ENCODE assay signal across 8 cellular contexts in genomic region chr17:42535400-42536047, GRCh38. TPM values are rescaled to one million over a fixed set of nuclear protein-coding genes. Genes with fewer than 3 reads are reported as not detected.
DNase-seq lines count a peak whose midpoint lies in the region; ATAC-seq and TF ChIP-seq lines count a peak whose summit lies in the region.

No MANE protein-coding gene starts in this region.

- peak; percentile 70 for DNase-seq in DMS114 treated with DMSO at 0.1 percent for 48 hours (lab: John Stamatoyannopoulos, UW; ENCODE audit: unreplicated experiment)
- no peak for DNase-seq in ascending aorta (ENCODE audit: low spot score in 2 of 2)
- DNase-seq in tibial nerve (ENCODE audit: low spot score in 2 of 2), result no peak
- DNase-seq in RKO (ENCODE audit: low spot score), result no peak
- no peak for DNase-seq in putamen (ENCODE audit: low spot score)

- H3K9ac ChIP-seq in liver (ENCODE audit: low read depth in 1 of 2, low read length in 2 of 2), result peak overlapping the region; percentile 72 to 96

- 33% methylated on average over 21 of the region's 21 CpGs for WGBS in liver
- WGBS in tibial nerve, 2 donors, result 33 to 34% methylated on average over 20 to 21 of the region's 21 CpGs

- peak overlapping the region; percentile 72 to 79 for H3K4me3 ChIP-seq in ascending aorta
- H3K4me3 ChIP-seq in liver (ENCODE audit: low read depth in 1 of 3, low read length in 3 of 3), result peak overlapping the region; percentile 59 to 80 (median 70)
- H3K4me3 ChIP-seq in tibial nerve, result peak overlapping the region; percentile 41 to 82 (median 58)

- no peaks in the 10 kb centered on the region for H3K27me3 ChIP-seq in ascending aorta
- H3K27me3 ChIP-seq in liver (ENCODE audit: control insufficient read depth in 4 of 4, insufficient read depth in 4 of 4, low read length in 3 of 4), result no peaks in the 10 kb centered on the region
- no peaks in the 10 kb centered on the region for H3K27me3 ChIP-seq in tibial nerve

- ATAC-seq in HG03196 (IDR thresholded peaks at IDR 0.05; ENCODE audit: unreplicated experiment) (peak; percentile 3), GM18867 (IDR thresholded peaks at IDR 0.05; ENCODE audit: unreplicated experiment) (no peak)

- H3K9me3 ChIP-seq in ascending aorta (no peaks in the 10 kb centered on the region), liver (ENCODE audit: control insufficient read depth in 4 of 4, low read length in 3 of 4) (no peaks in the 10 kb centered on the region), tibial nerve (no peaks in the 10 kb centered on the region)

- TF ChIP-seq RAD21 in liver (IDR thresholded peaks at IDR 0.05), result no peak

- TF ChIP-seq EP300 in tibial nerve (IDR thresholded peaks at IDR 0.05), result no peak

- intact Hi-C loops in ascending aorta (cut with DNase I), result loop anchor here (1.0 to 5.0 kb wide), 5 partner anchors 19 to 113 kb away; partner anchors contain the start of genes CAVIN1, COASY and PSMC3IP

- no peak for TF ChIP-seq CTCF in ascending aorta (IDR thresholded peaks at IDR 0.05)
- no peak for TF ChIP-seq CTCF in liver (IDR thresholded peaks at IDR 0.05; ENCODE audit: low read depth, low read length, missing input control)
- TF ChIP-seq CTCF in tibial nerve (IDR thresholded peaks at IDR 0.05), result no peak

- H3K4me1 ChIP-seq in ascending aorta (peaks cover 14 to 25% of the 10 kb centered on the region in 2 donors), liver (ENCODE audit: control insufficient read depth in 4 of 4, insufficient read depth in 4 of 4, low read length in 3 of 4) (peaks cover 12 to 42% (median 33%) of the 10 kb centered on the region in 4 donors), tibial nerve (peaks cover 3 to 33% (median 16%) of the 10 kb centered on the region in 4 donors)

- no peak for TF ChIP-seq POLR2A in tibial nerve (IDR thresholded peaks at IDR 0.05)

- H3K27ac ChIP-seq in ascending aorta, result peak overlapping the region; percentile 89 to 90
- H3K27ac ChIP-seq in liver (ENCODE audit: low read depth in 1 of 2, low read length in 2 of 2), result peak overlapping the region; percentile 91 to 96
- peak overlapping the region; percentile 82 to 96 (median 94) for H3K27ac ChIP-seq in tibial nerve

- peaks cover 12 to 20% of the 10 kb centered on the region in 2 donors for H3K36me3 ChIP-seq in ascending aorta
- H3K36me3 ChIP-seq in liver (ENCODE audit: control insufficient read depth in 4 of 4, insufficient read depth in 3 of 4, low read depth in 1 of 4, low read length in 3 of 4), result peaks cover 0 to 8% (median 6%) of the 10 kb centered on the region in 4 donors
- peaks cover 0 to 28% (median 9%) of the 10 kb centered on the region in 3 donors for H3K36me3 ChIP-seq in tibial nerve

TF ChIP-seq in liver, 16 proteins besides CTCF, POLR2A, EP300 and RAD21:
- no peak for TF ChIP-seq JUND (IDR thresholded peaks at IDR 0.05)
- peak; percentile 21 for TF ChIP-seq SP1 (IDR thresholded peaks at IDR 0.05)
TF ChIP-seq in liver: peak in this region for 1.

RNA-seq across cellular contexts. Expression of gene NAGLU, which starts 0.5 kb away (rescaled TPM):
- total RNA-seq in ascending aorta (94.7 TPM), liver (10 to 100 TPM; 20.5 to 37.4 TPM), tibial nerve (100 to 1,000 TPM in 1 of 4 donors, 10 to 100 TPM in 3; 52.3 to 115 (median 67.3) TPM)
- 10 to 100 TPM; 15.5 to 41.2 TPM for polyA plus RNA-seq in liver

RNA-seq across cellular contexts. Expression of gene HSD17B1, which starts 17.2 kb away (rescaled TPM):
- total RNA-seq in ascending aorta (not detected), liver (1 to 10 TPM in 1 of 2 donors, under 1 TPM in 1; 0.67 to 1.0 TPM), tibial nerve (1 to 10 TPM in 3 of 4 donors, under 1 TPM in 1; 0.78 to 4.4 (median 3.7) TPM)
- 1 to 10 TPM; 1.0 to 1.8 TPM for polyA plus RNA-seq in liver

RNA-seq across cellular contexts. Expression of gene COASY, which starts 26.4 kb away (rescaled TPM):
- total RNA-seq in ascending aorta, result 10.9 TPM
- total RNA-seq in liver, result 10 to 100 TPM; 18.2 to 33.4 TPM
- 10 to 100 TPM; 70.0 to 78.1 TPM for polyA plus RNA-seq in liver
- total RNA-seq in tibial nerve, result 10 to 100 TPM; 22.9 to 33.9 (median 25.5) TPM

RNA-seq across cellular contexts. Expression of gene MLX, which starts 31.4 kb away (rescaled TPM):
- total RNA-seq in ascending aorta (15.8 TPM), liver (10 to 100 TPM; 19.4 to 40.0 TPM), tibial nerve (10 to 100 TPM; 31.8 to 44.4 (median 39.1) TPM)
- 10 to 100 TPM; 29.2 to 35.1 TPM for polyA plus RNA-seq in liver

RNA-seq across cellular contexts. Expression of gene PSMC3IP, which starts 42.0 kb away (rescaled TPM):
- total RNA-seq in ascending aorta (2.9 TPM), liver (1 to 10 TPM; 1.3 to 3.0 TPM), tibial nerve (1 to 10 TPM; 4.9 to 9.0 (median 7.4) TPM)
- under 1 TPM; 0.58 to 0.88 TPM for polyA plus RNA-seq in liver
